In genomic region chr7:27213904-27214586, GRCh38 we compare ENCODE assay signal across 1 cellular context.
TF ChIP-seq lines count a peak whose summit lies in the region.

No MANE protein-coding gene starts in this region.

TF ChIP-seq in H1, 55 proteins besides CTCF, POLR2A, EP300 and RAD21:
- TF ChIP-seq RNF2 (IDR thresholded peaks at IDR 0.05; ENCODE audit: borderline replicate concordance, low read depth, low read length, missing control alignments, poor library complexity, severe bottlenecking) (peak; percentile 50), ATF2 (IDR thresholded peaks at IDR 0.05; ENCODE audit: low read length) (no peak), KDM4A (IDR thresholded peaks at IDR 0.05; ENCODE audit: low read depth, low read length, severe bottlenecking) (no peak), ASH2L (IDR thresholded peaks at IDR 0.05; ENCODE audit: low read length) (no peak), SUZ12 (IDR thresholded peaks at IDR 0.05; ENCODE audit: low read length) (peak; percentile 7; the same call in 1 of the 2 replicates), EZH2 (IDR thresholded peaks at IDR 0.05; ENCODE audit: low read depth, low read length, severe bottlenecking) (peak; percentile 49), FOSL1 (IDR thresholded peaks at IDR 0.05; ENCODE audit: insufficient read depth, low read depth, low read length) (no peak), TAF7 (optimal IDR thresholded peaks at IDR 0.05; ENCODE audit: borderline replicate concordance, low read depth, low read length) (no peak), ATF3 (IDR thresholded peaks at IDR 0.05; ENCODE audit: insufficient read depth, low read depth, low read length) (no peak), SIX5 (IDR thresholded peaks at IDR 0.05; ENCODE audit: low read depth, low read length) (no peak), SIN3A (conservative IDR thresholded peaks at IDR 0.05 in 1 of 2, IDR thresholded peaks at IDR 0.05 in 1 of 2; ENCODE audit: low read depth in 1 of 2, low read length in 2 of 2) (no peak), EGR1 (IDR thresholded peaks at IDR 0.05; ENCODE audit: borderline replicate concordance, low read depth, low read length) (no peak)
